ENCODE assay signal across 14 cellular contexts in genomic region chr11:62752177-62752785, GRCh38. TPM values are rescaled to one million over a fixed set of nuclear protein-coding genes. Genes with fewer than 3 reads are reported as not detected.
DNase-seq lines count a peak whose midpoint lies in the region; ATAC-seq and TF ChIP-seq lines count a peak whose summit lies in the region.
"Had no signal": no experiment of that assay in that cellular context is flagged by ENCODE, and none has a peak within 500 bp of the region (broad histone marks: within the 10 kb centered on the region; RNA-seq: fewer than 3 reads in every experiment).

No MANE protein-coding gene starts in this region.

- peaks cover 29% of the 10 kb centered on the region for H3K4me1 Mint-ChIP-seq in activated naive CD8-positive, alpha-beta T cell treated with anti-CD3 and anti-CD28 coated beads, Interleukin-2, amount 10 ng/mL, durations not matched to agents 7 days and 5 days
- H3K4me1 Mint-ChIP-seq in activated naive CD8-positive, alpha-beta T cell treated with anti-CD3 and anti-CD28 coated beads for 36 hours: peaks cover 19% of the 10 kb centered on the region
- peaks cover 28% of the 10 kb centered on the region for H3K4me1 Mint-ChIP-seq in stimulated activated memory B cell treated with anti-CD40 and anti-IgM and Interleukin-4, amounts not matched to agents 10 μg/mL and 1 μg/mL and 100 μg/mL, for 72 hours

- H3K4me1 ChIP-seq in PC-9 (replicated peaks; ENCODE audit: insufficient read depth) (peaks cover 17% of the 10 kb centered on the region), mesenchymal stem cell (ENCODE audit: control insufficient read depth, insufficient read depth, low read depth, low read length) (peaks cover 14% of the 10 kb centered on the region)

- H3K18ac ChIP-seq in mesenchymal stem cell (ENCODE audit: low read depth in 1 of 2, low read length in 2 of 2): no peak overlapping the region

- peak overlapping the region; percentile 83; the same call in 1 of the 2 replicates for H3K4me2 ChIP-seq in PC-9
- no peak overlapping the region for H3K4me2 ChIP-seq in mesenchymal stem cell (ENCODE audit: low read length, poor library complexity, severe bottlenecking)

- CTCF ChIA-PET in PC-9 (lab: Charles Lee): no interaction called here

- H3K9ac ChIP-seq in mesenchymal stem cell (ENCODE audit: low read length): no peak overlapping the region

- H3K79me1 ChIP-seq in mesenchymal stem cell (replicated peaks; ENCODE audit: low read length, poor library complexity, severe bottlenecking): peaks cover 23% of the 10 kb centered on the region

- H3K9me3 Mint-ChIP-seq in activated naive CD8-positive, alpha-beta T cell treated with anti-CD3 and anti-CD28 coated beads, Interleukin-2, amount 10 ng/mL, durations not matched to agents 7 days and 5 days: no peaks in the 10 kb centered on the region
- no peaks in the 10 kb centered on the region for H3K9me3 Mint-ChIP-seq in activated naive CD8-positive, alpha-beta T cell treated with anti-CD3 and anti-CD28 coated beads for 36 hours
- no peaks in the 10 kb centered on the region for H3K9me3 Mint-ChIP-seq in stimulated activated memory B cell treated with anti-CD40 and anti-IgM and Interleukin-4, amounts not matched to agents 10 μg/mL and 1 μg/mL and 100 μg/mL, for 72 hours
- H3K9me3 Mint-ChIP-seq: activated naive CD4-positive, alpha-beta T cell treated with anti-CD3 and anti-CD28 coated beads, Interleukin-2, amount 50 U/mL, for 72 hours had no signal

- no peaks in the 10 kb centered on the region for H3K27me3 Mint-ChIP-seq in activated naive CD8-positive, alpha-beta T cell treated with anti-CD3 and anti-CD28 coated beads, Interleukin-2, amount 10 ng/mL, durations not matched to agents 7 days and 5 days
- no peaks in the 10 kb centered on the region for H3K27me3 Mint-ChIP-seq in activated naive CD8-positive, alpha-beta T cell treated with anti-CD3 and anti-CD28 coated beads for 36 hours
- no peaks in the 10 kb centered on the region for H3K27me3 Mint-ChIP-seq in stimulated activated memory B cell treated with anti-CD40 and anti-IgM and Interleukin-4, amounts not matched to agents 10 μg/mL and 1 μg/mL and 100 μg/mL, for 72 hours

- no peak overlapping the region for H2BK12ac ChIP-seq in mesenchymal stem cell (ENCODE audit: low read length in 2 of 2)

- no peak for TF ChIP-seq CTCF in PC-9 (conservative IDR thresholded peaks at IDR 0.05)

- no peak overlapping the region for H2BK15ac ChIP-seq in mesenchymal stem cell (ENCODE audit: low read depth, poor library complexity, severe bottlenecking)

- peak overlapping the region; percentile 16 for H4K91ac ChIP-seq in mesenchymal stem cell (ENCODE audit: low read length)

- H3K4me3 ChIP-seq in PC-9: no peak overlapping the region
- H3K4me3 ChIP-seq in mesenchymal stem cell (ENCODE audit: insufficient read depth in 1 of 2, low read depth in 1 of 2, low read length in 2 of 2): no peak overlapping the region
- H3K4me3 ChIP-seq: ovary had no signal

- no peak for ATAC-seq in activated naive CD8-positive, alpha-beta T cell treated with anti-CD3 and anti-CD28 coated beads, Interleukin-2, amount 10 ng/mL, durations not matched to agents 7 days and 5 days (ENCODE audit: low read depth)
- no peak for ATAC-seq in stimulated activated memory B cell treated with anti-CD40 and anti-IgM and Interleukin-4, amounts not matched to agents 10 μg/mL and 1 μg/mL and 100 μg/mL, for 72 hours
- ATAC-seq in HG03280 (IDR thresholded peaks at IDR 0.05; ENCODE audit: unreplicated experiment) (no peak), HG02938 (IDR thresholded peaks at IDR 0.05; ENCODE audit: unreplicated experiment) (no peak)
- ATAC-seq: activated naive CD4-positive, alpha-beta T cell treated with anti-CD3 and anti-CD28 coated beads, Interleukin-2, amount 50 U/mL, for 72 hours had no signal

- H3K4me3 Mint-ChIP-seq in activated naive CD8-positive, alpha-beta T cell treated with anti-CD3 and anti-CD28 coated beads, Interleukin-2, amount 10 ng/mL, durations not matched to agents 7 days and 5 days: peak overlapping the region; percentile 96
- no peak overlapping the region for H3K4me3 Mint-ChIP-seq in activated naive CD8-positive, alpha-beta T cell treated with anti-CD3 and anti-CD28 coated beads for 36 hours
- H3K4me3 Mint-ChIP-seq in stimulated activated memory B cell treated with anti-CD40 and anti-IgM and Interleukin-4, amounts not matched to agents 10 μg/mL and 1 μg/mL and 100 μg/mL, for 72 hours: no peak overlapping the region

- no TSS peak for BruUV-seq in PC-9 (replicated peaks; lab: Mats Ljungman, UMichigan)

- H3K36me3 Mint-ChIP-seq in activated naive CD8-positive, alpha-beta T cell treated with anti-CD3 and anti-CD28 coated beads, Interleukin-2, amount 10 ng/mL, durations not matched to agents 7 days and 5 days: peaks cover 3% of the 10 kb centered on the region
- peaks cover 8% of the 10 kb centered on the region for H3K36me3 Mint-ChIP-seq in activated naive CD8-positive, alpha-beta T cell treated with anti-CD3 and anti-CD28 coated beads for 36 hours
- peaks cover 7% of the 10 kb centered on the region for H3K36me3 Mint-ChIP-seq in stimulated activated memory B cell treated with anti-CD40 and anti-IgM and Interleukin-4, amounts not matched to agents 10 μg/mL and 1 μg/mL and 100 μg/mL, for 72 hours
- H3K36me3 Mint-ChIP-seq: activated naive CD4-positive, alpha-beta T cell treated with anti-CD3 and anti-CD28 coated beads, Interleukin-2, amount 50 U/mL, for 72 hours had no signal

- intact Hi-C loops in PC-9 (cut with micrococcal nuclease; ENCODE audit: unreplicated experiment): no loop called here

- H2BK5ac ChIP-seq in mesenchymal stem cell (ENCODE audit: low read depth, low read length, poor library complexity, severe bottlenecking): no peak overlapping the region

- H3K27me3 ChIP-seq in PC-9 (ENCODE audit: insufficient read depth, low read depth) (no peaks in the 10 kb centered on the region), mesenchymal stem cell (ENCODE audit: control insufficient read depth in 1 of 2, insufficient read depth in 1 of 2, low read length in 2 of 2) (no peaks in the 10 kb centered on the region)
- H3K27me3 ChIP-seq: ovary had no signal

- H3K23ac ChIP-seq in mesenchymal stem cell (ENCODE audit: low read length in 2 of 2): no peak overlapping the region

- H3K4ac ChIP-seq in mesenchymal stem cell (ENCODE audit: low read depth in 1 of 2, low read length in 2 of 2): no peak overlapping the region

- no peak overlapping the region for H3K14ac ChIP-seq in mesenchymal stem cell (ENCODE audit: low read length in 2 of 2)

- 96% methylated on average over 14 of the region's 14 CpGs for WGBS in mesenchymal stem cell

- no peak overlapping the region for H2BK120ac ChIP-seq in mesenchymal stem cell (ENCODE audit: low read depth, low read length)

- POLR2A ChIA-PET in activated naive CD8-positive, alpha-beta T cell treated with anti-CD3 and anti-CD28 coated beads, Interleukin-2, amount 10 ng/mL, durations not matched to agents 7 days and 5 days (lab: Charles Lee): interaction anchor here (0.6 to 6.2 kb wide), 6 partner anchors 18 to 88 kb away, joined by 3 to 73 read pairs (median 14); partner anchors contain the start of genes HNRNPUL2, TAF6L, TMEM179B and WDR74
- POLR2A ChIA-PET in PC-9 (lab: Charles Lee; ENCODE audit: unreplicated experiment): interaction anchor here (0.7 kb wide), 1 partner anchor 26 kb away, joined by 3 read pairs; no protein-coding TSS in a partner anchor

- no peak overlapping the region for H2AK5ac ChIP-seq in mesenchymal stem cell (ENCODE audit: low read length, severe bottlenecking)

- no peak for DNase-seq in activated naive CD8-positive, alpha-beta T cell treated with anti-CD3 and anti-CD28 coated beads, Interleukin-2, amount 10 ng/mL, durations not matched to agents 7 days and 5 days
- DNase-seq in activated naive CD8-positive, alpha-beta T cell treated with anti-CD3 and anti-CD28 coated beads for 36 hours: no peak
- DNase-seq in PC-9: no peak
- no peak for DNase-seq in mesenchymal stem cell
- no peak for DNase-seq in effector CD8-positive, alpha-beta T cell (lab: John Stamatoyannopoulos, UW)
- DNase-seq: hypothalamus, kidney glomerular epithelial cell, NCI-H1436 treated with DMSO at 0.1 percent for 48 hours, NCI-H82 had no signal

- H3K27ac Mint-ChIP-seq in activated naive CD8-positive, alpha-beta T cell treated with anti-CD3 and anti-CD28 coated beads, Interleukin-2, amount 10 ng/mL, durations not matched to agents 7 days and 5 days: peak overlapping the region; percentile 98
- H3K27ac Mint-ChIP-seq in activated naive CD8-positive, alpha-beta T cell treated with anti-CD3 and anti-CD28 coated beads for 36 hours: no peak overlapping the region
- H3K27ac Mint-ChIP-seq in stimulated activated memory B cell treated with anti-CD40 and anti-IgM and Interleukin-4, amounts not matched to agents 10 μg/mL and 1 μg/mL and 100 μg/mL, for 72 hours: peak overlapping the region; percentile 79

- peaks cover 43% of the 10 kb centered on the region for H3F3A ChIP-seq in PC-9 (ENCODE audit: insufficient read depth, low read depth)

- no peaks in the 10 kb centered on the region for H4K20me1 ChIP-seq in PC-9 (ENCODE audit: insufficient read depth)

- no peaks in the 10 kb centered on the region for H3K9me2 ChIP-seq in PC-9 (ENCODE audit: insufficient read depth)

- no peaks in the 10 kb centered on the region for H3K36me3 ChIP-seq in PC-9 (ENCODE audit: low read depth)
- H3K36me3 ChIP-seq in mesenchymal stem cell (ENCODE audit: control insufficient read depth in 1 of 2, insufficient read depth in 2 of 2, low read depth in 1 of 2, low read length in 2 of 2): peaks cover 16 to 33% of the 10 kb centered on the region in 2 experiments
- H3K36me3 ChIP-seq: ovary had no signal

- H3K9me3 ChIP-seq in PC-9 (ENCODE audit: insufficient read depth, low read depth) (no peaks in the 10 kb centered on the region), mesenchymal stem cell (ENCODE audit: control insufficient read depth, low read length) (no peaks in the 10 kb centered on the region)
- H3K9me3 ChIP-seq: ovary had no signal

- H3K27ac ChIP-seq in PC-9 (no peak overlapping the region), mesenchymal stem cell (ENCODE audit: low read length, poor library complexity, severe bottlenecking) (no peak overlapping the region)
- H3K27ac ChIP-seq: ovary had no signal

- H3K79me2 ChIP-seq in PC-9 (ENCODE audit: low read depth): peaks cover 17% of the 10 kb centered on the region

- H2AFZ ChIP-seq in PC-9: no peak overlapping the region
- no peak overlapping the region for H2AFZ ChIP-seq in mesenchymal stem cell (ENCODE audit: low read depth, low read length)

- H4K8ac ChIP-seq in mesenchymal stem cell (ENCODE audit: low read length): no peak overlapping the region

RNA-seq across cellular contexts. Expression of gene ZBTB3, which starts 1.7 kb away (rescaled TPM):
- 10 to 100 TPM; 14.0 to 17.1 TPM for total RNA-seq in activated naive CD8-positive, alpha-beta T cell treated with anti-CD3 and anti-CD28 coated beads, Interleukin-2, amount 10 ng/mL, durations not matched to agents 7 days and 5 days
- 1 to 10 TPM; 4.8 to 6.3 TPM for total RNA-seq in activated naive CD8-positive, alpha-beta T cell treated with anti-CD3 and anti-CD28 coated beads for 36 hours
- total RNA-seq in PC-9 (2021): 16.5 and 17.2 TPM in 2 replicates
- polyA plus RNA-seq in mesenchymal stem cell (2013, experiment 1 of 2): 5.1 TPM
- polyA plus RNA-seq in mesenchymal stem cell (2013, experiment 2 of 2): 5.0 TPM

RNA-seq across cellular contexts. Expression of gene POLR2G, which starts 9.1 kb away (rescaled TPM):
- total RNA-seq in activated naive CD8-positive, alpha-beta T cell treated with anti-CD3 and anti-CD28 coated beads, Interleukin-2, amount 10 ng/mL, durations not matched to agents 7 days and 5 days: 10 to 100 TPM; 79.1 to 84.6 TPM
- total RNA-seq in activated naive CD8-positive, alpha-beta T cell treated with anti-CD3 and anti-CD28 coated beads for 36 hours: 100 to 1,000 TPM; 125 to 131 TPM
- 131 and 155 TPM in 2 replicates for total RNA-seq in PC-9 (2021)
- polyA plus RNA-seq in mesenchymal stem cell (2013, experiment 1 of 2): 88.2 TPM
- 90.1 TPM for polyA plus RNA-seq in mesenchymal stem cell (2013, experiment 2 of 2)

RNA-seq across cellular contexts. Expression of gene TAF6L, which starts 18.9 kb away (rescaled TPM):
- total RNA-seq in activated naive CD8-positive, alpha-beta T cell treated with anti-CD3 and anti-CD28 coated beads, Interleukin-2, amount 10 ng/mL, durations not matched to agents 7 days and 5 days: 10 to 100 TPM; 20.6 to 22.2 TPM
- 10 to 100 TPM; 22.0 to 22.1 TPM for total RNA-seq in activated naive CD8-positive, alpha-beta T cell treated with anti-CD3 and anti-CD28 coated beads for 36 hours
- 31.2 and 36.4 TPM in 2 replicates for total RNA-seq in PC-9 (2021)
- 7.6 TPM for polyA plus RNA-seq in mesenchymal stem cell (2013, experiment 1 of 2)
- polyA plus RNA-seq in mesenchymal stem cell (2013, experiment 2 of 2): 7.9 TPM

RNA-seq across cellular contexts. Expression of gene TTC9C, which starts 24.0 kb away (rescaled TPM):
- 10 to 100 TPM; 49.5 to 56.4 TPM for total RNA-seq in activated naive CD8-positive, alpha-beta T cell treated with anti-CD3 and anti-CD28 coated beads, Interleukin-2, amount 10 ng/mL, durations not matched to agents 7 days and 5 days
- 10 to 100 TPM; 29.3 to 33.4 TPM for total RNA-seq in activated naive CD8-positive, alpha-beta T cell treated with anti-CD3 and anti-CD28 coated beads for 36 hours
- 65.3 and 71.4 TPM in 2 replicates for total RNA-seq in PC-9 (2021)
- 65.8 TPM for polyA plus RNA-seq in mesenchymal stem cell (2013, experiment 1 of 2)
- 64.2 TPM for polyA plus RNA-seq in mesenchymal stem cell (2013, experiment 2 of 2)

RNA-seq across cellular contexts. Expression of gene HNRNPUL2, which starts 25.0 kb away (rescaled TPM):
- total RNA-seq in activated naive CD8-positive, alpha-beta T cell treated with anti-CD3 and anti-CD28 coated beads, Interleukin-2, amount 10 ng/mL, durations not matched to agents 7 days and 5 days: 10 to 100 TPM; 67.9 to 72.5 TPM
- 10 to 100 TPM; 54.4 to 56.3 TPM for total RNA-seq in activated naive CD8-positive, alpha-beta T cell treated with anti-CD3 and anti-CD28 coated beads for 36 hours
- 55.2 and 76.9 TPM in 2 replicates for total RNA-seq in PC-9 (2021)
- 29.8 TPM for polyA plus RNA-seq in mesenchymal stem cell (2013, experiment 1 of 2)
- polyA plus RNA-seq in mesenchymal stem cell (2013, experiment 2 of 2): 28.0 TPM
